ENCODE assay signal across 11 cellular contexts in genomic region chr17:45093444-45094110, GRCh38. TPM values are rescaled to one million over a fixed set of nuclear protein-coding genes. Genes with fewer than 3 reads are reported as not detected.
DNase-seq lines count a peak whose midpoint lies in the region; ATAC-seq, FAIRE-seq and TF ChIP-seq lines count a peak whose summit lies in the region.
"Had no signal": no experiment of that assay in that cellular context is flagged by ENCODE, and none has a peak within 500 bp of the region (broad histone marks: within the 10 kb centered on the region; RNA-seq: fewer than 3 reads in every experiment).

No MANE protein-coding gene starts in this region.

- H3K36me3 ChIP-seq in breast epithelium (peaks cover 4% of the 10 kb centered on the region), small intestine (ENCODE audit: control insufficient read depth in 2 of 2, insufficient read depth in 2 of 2, low read length in 2 of 2) (peaks cover 32 to 35% of the 10 kb centered on the region in 2 donors)

- FAIRE-seq in small intestine (lab: Jason Lieb, UNC) (no peak), D721Med (lab: Jason Lieb, UNC) (no peak)
- FAIRE-seq: H1 had no signal

- 67 to 71% (median 69%) methylated on average over 13 of the region's 13 CpGs for WGBS in small intestine, 3 donors

- no peak for TF ChIP-seq POLR2A in breast epithelium (IDR thresholded peaks at IDR 0.05)

- no peak for TF ChIP-seq CTCF in HFFc6 (IDR thresholded peaks at IDR 0.05)
- TF ChIP-seq CTCF in breast epithelium (IDR thresholded peaks at IDR 0.05): no peak
- TF ChIP-seq CTCF in D721Med (IDR thresholded peaks at IDR 0.05; ENCODE audit: insufficient read depth, missing control alignments): no peak

- H3K4me3 ChIP-seq in breast epithelium (peak overlapping the region in 1 of 3 donors; percentile 24), small intestine (ENCODE audit: low read depth in 1 of 2, low read length in 2 of 2) (no peak overlapping the region)

- H3K4me3 Mint-ChIP-seq in HFFc6: peak overlapping the region; percentile 67
- no peak overlapping the region for H3K4me3 Mint-ChIP-seq in stimulated activated memory B cell treated with anti-CD40 and anti-IgM and Interleukin-4, amounts not matched to agents 10 μg/mL and 1 μg/mL and 100 μg/mL, for 72 hours
- H3K4me3 Mint-ChIP-seq: effector memory CD8-positive, alpha-beta T cell had no signal

- DNase-seq in HFFc6: no peak
- DNase-seq in breast epithelium (ENCODE audit: low spot score in 2 of 2): peak in 1 of 2 donors; percentile 75
- no peak for DNase-seq in small intestine
- DNase-seq in mesenteric fat pad (ENCODE audit: low spot score): no peak
- DNase-seq in ACHN: no peak
- DNase-seq in D721Med (ENCODE audit: insufficient read length, low spot score): no peak
- DNase-seq: effector memory CD8-positive, alpha-beta T cell; NCI-H2081 had no signal

- H3K27me3 Mint-ChIP-seq in HFFc6 (ENCODE audit: insufficient read depth): peaks cover 2% of the 10 kb centered on the region
- no peaks in the 10 kb centered on the region for H3K27me3 Mint-ChIP-seq in stimulated activated memory B cell treated with anti-CD40 and anti-IgM and Interleukin-4, amounts not matched to agents 10 μg/mL and 1 μg/mL and 100 μg/mL, for 72 hours
- H3K27me3 Mint-ChIP-seq: effector memory CD8-positive, alpha-beta T cell had no signal

- H3K27me3 ChIP-seq in breast epithelium (no peaks in the 10 kb centered on the region), layer of hippocampus (ENCODE audit: control insufficient read depth, insufficient read depth, low read length) (no peaks in the 10 kb centered on the region), small intestine (ENCODE audit: control insufficient read depth in 2 of 2, insufficient read depth in 2 of 2, low read length in 2 of 2) (no peaks in the 10 kb centered on the region)

- peak overlapping the region; percentile 95 for H3K27ac Mint-ChIP-seq in HFFc6
- H3K27ac Mint-ChIP-seq in stimulated activated memory B cell treated with anti-CD40 and anti-IgM and Interleukin-4, amounts not matched to agents 10 μg/mL and 1 μg/mL and 100 μg/mL, for 72 hours: no peak overlapping the region

- ATAC-seq in stimulated activated memory B cell treated with anti-CD40 and anti-IgM and Interleukin-4, amounts not matched to agents 10 μg/mL and 1 μg/mL and 100 μg/mL, for 72 hours: no peak
- ATAC-seq: effector memory CD8-positive, alpha-beta T cell had no signal

- peaks cover 19 to 41% of the 10 kb centered on the region in 2 donors for H3K4me1 ChIP-seq in breast epithelium
- no peaks in the 10 kb centered on the region for H3K4me1 ChIP-seq in small intestine (ENCODE audit: control insufficient read depth in 2 of 2, insufficient read depth in 1 of 2, low read depth in 1 of 2, low read length in 1 of 2)

- H3K4me1 Mint-ChIP-seq in HFFc6 (ENCODE audit: low read depth): peaks cover 48% of the 10 kb centered on the region
- H3K4me1 Mint-ChIP-seq in stimulated activated memory B cell treated with anti-CD40 and anti-IgM and Interleukin-4, amounts not matched to agents 10 μg/mL and 1 μg/mL and 100 μg/mL, for 72 hours: peaks cover 7% of the 10 kb centered on the region

- in situ Hi-C loops in ACHN (cut with HindIII; ENCODE audit: low pct_ligation_motif_present, low pct_unique_long_range_greater_than_20kb, low sequenced_read_pairs): no loop called here

- H3K27ac ChIP-seq in breast epithelium (peak overlapping the region; percentile 93 to 96), layer of hippocampus (ENCODE audit: low read depth, low read length) (peak overlapping the region; percentile 74), small intestine (ENCODE audit: low read depth in 1 of 2, low read length in 1 of 2) (peak overlapping the region; percentile 36 to 64)

- intact Hi-C loops in breast epithelium (cut with DNase I; ENCODE audit: low total_unique reads): no loop called here

- peaks cover 49% of the 10 kb centered on the region for H3K36me3 Mint-ChIP-seq in HFFc6 (ENCODE audit: low read depth)
- H3K36me3 Mint-ChIP-seq in stimulated activated memory B cell treated with anti-CD40 and anti-IgM and Interleukin-4, amounts not matched to agents 10 μg/mL and 1 μg/mL and 100 μg/mL, for 72 hours: peaks cover 68% of the 10 kb centered on the region

- H3K9me3 ChIP-seq in breast epithelium (no peaks in the 10 kb centered on the region), small intestine (ENCODE audit: control insufficient read depth, low read depth) (no peaks in the 10 kb centered on the region)

- no peaks in the 10 kb centered on the region; the same call in 1 of the 2 replicates for H3K9me3 Mint-ChIP-seq in HFFc6
- H3K9me3 Mint-ChIP-seq in stimulated activated memory B cell treated with anti-CD40 and anti-IgM and Interleukin-4, amounts not matched to agents 10 μg/mL and 1 μg/mL and 100 μg/mL, for 72 hours: no peaks in the 10 kb centered on the region
- H3K9me3 Mint-ChIP-seq: effector memory CD8-positive, alpha-beta T cell had no signal

RNA-seq across cellular contexts. Expression of gene NMT1, which starts 32.5 kb away (rescaled TPM):
- 100 to 1,000 TPM; 135 to 152 (median 142) TPM for total RNA-seq in HFFc6 (2021; fragmentation: NEBNext Ultra II Directional; extraction: Animal tissue kit (Norgen Biotek cat#: 25700))
- total RNA-seq in breast epithelium (100 to 1,000 TPM in 1 of 3 donors, 10 to 100 TPM in 2; 81.9 to 130 (median 84.0) TPM), mesenteric fat pad (118 TPM)
- polyA plus RNA-seq in small intestine: 100 to 1,000 TPM in 1 of 3 donors, 10 to 100 TPM in 2; 38.9 to 131 (median 95.1) TPM

RNA-seq across cellular contexts. Expression of gene PLCD3, which starts 38.7 kb away (rescaled TPM):
- total RNA-seq in HFFc6 (2021; fragmentation: NEBNext Ultra II Directional; extraction: Animal tissue kit (Norgen Biotek cat#: 25700)): 100 to 1,000 TPM in 1 of 6 experiments, 10 to 100 TPM in 5; 77.2 to 112 (median 83.8) TPM
- total RNA-seq in breast epithelium (10 to 100 TPM; 30.8 to 62.2 (median 41.1) TPM), mesenteric fat pad (64.2 TPM)
- 10 to 100 TPM in 2 of 3 donors, 1 to 10 TPM in 1; 7.8 to 11.9 (median 10.5) TPM for polyA plus RNA-seq in small intestine

RNA-seq across cellular contexts. Expression of gene ACBD4, which starts 41.9 kb away (rescaled TPM):
- total RNA-seq in HFFc6 (2021; fragmentation: NEBNext Ultra II Directional; extraction: Animal tissue kit (Norgen Biotek cat#: 25700)): 1 to 10 TPM; 5.0 to 8.0 (median 6.5) TPM
- 10 to 100 TPM; 13.8 to 28.8 (median 15.7) TPM for total RNA-seq in breast epithelium
- 100 to 1,000 TPM in 2 of 3 donors, 10 to 100 TPM in 1; 21.1 to 184 (median 165) TPM for polyA plus RNA-seq in small intestine
- total RNA-seq in mesenteric fat pad: 10.9 TPM

RNA-seq across cellular contexts. Expression of gene DCAKD, which starts 42.1 kb away (rescaled TPM):
- 10 to 100 TPM; 34.0 to 38.9 (median 35.8) TPM for total RNA-seq in HFFc6 (2021; fragmentation: NEBNext Ultra II Directional; extraction: Animal tissue kit (Norgen Biotek cat#: 25700))
- total RNA-seq in breast epithelium (10 to 100 TPM; 44.0 to 76.8 (median 48.2) TPM), mesenteric fat pad (28.0 TPM)
- polyA plus RNA-seq in small intestine: 10 to 100 TPM in 1 of 3 donors, 1 to 10 TPM in 2; 4.2 to 15.2 (median 7.6) TPM

RNA-seq across cellular contexts. Expression of gene HEXIM1, which starts 54.7 kb away (rescaled TPM):
- total RNA-seq in HFFc6 (2021; fragmentation: NEBNext Ultra II Directional; extraction: Animal tissue kit (Norgen Biotek cat#: 25700)): 10 to 100 TPM; 31.8 to 42.0 (median 34.5) TPM
- total RNA-seq in breast epithelium: 10 to 100 TPM; 21.3 to 35.6 (median 33.4) TPM
- polyA plus RNA-seq in small intestine: 10 to 100 TPM; 17.5 to 51.7 (median 46.5) TPM
- total RNA-seq in mesenteric fat pad: 42.1 TPM
